Comparison of ENCODE assay signal across 30 cellular contexts in genomic region chr1:9013824-9014223, GRCh38. TPM values are rescaled to one million over a fixed set of nuclear protein-coding genes. Genes with fewer than 3 reads are reported as not detected.
"Had no signal": no experiment of that assay in that cellular context is flagged by ENCODE, and none has a peak within 500 bp of the region (broad histone marks: within the 10 kb centered on the region; RNA-seq: fewer than 3 reads in every experiment).

No MANE protein-coding gene starts in this region.

- H3K36me3 Mint-ChIP-seq: activated CD4-positive, alpha-beta memory T cell treated with anti-CD3 and anti-CD28 coated beads for 36 hours; activated CD8-positive, alpha-beta memory T cell treated with anti-CD3 and anti-CD28 coated beads, Interleukin-2, amount 10 ng/mL, durations not matched to agents 7 days and 5 days; activated naive CD8-positive, alpha-beta T cell treated with anti-CD3 and anti-CD28 coated beads for 36 hours had no signal

- H3K9me3 ChIP-seq: prostate gland, suprapubic skin, transverse colon, vagina had no signal

- H3K4me1 Mint-ChIP-seq: activated naive CD8-positive, alpha-beta T cell treated with anti-CD3 and anti-CD28 coated beads for 36 hours; activated T-helper 17 cell treated with anti-CD3 and anti-CD28 coated beads, Interleukin-2, amount 50 U/mL, for 72 hours; endodermal cell had no signal

- H3K4me3 ChIP-seq: dorsolateral prefrontal cortex, lung, prostate gland, skin epidermis, suprapubic skin, transverse colon, vagina had no signal

- DNase-seq: activated B cell treated with CpG ODN at 0.5 μM for 24 hours; activated CD4-positive, alpha-beta memory T cell treated with anti-CD3 and anti-CD28 coated beads for 36 hours; activated CD4-positive, alpha-beta T cell treated with anti-CD3 and anti-CD28 coated beads for 4 hours; activated CD8-positive, alpha-beta memory T cell treated with anti-CD3 and anti-CD28 coated beads, Interleukin-2, amount 10 ng/mL, durations not matched to agents 7 days and 5 days; activated naive CD4-positive, alpha-beta T cell; activated naive CD8-positive, alpha-beta T cell treated with anti-CD3 and anti-CD28 coated beads for 36 hours; activated T-cell treated with anti-CD3 and anti-CD28 coated beads, Interleukin-2, amount 50 U/mL, for 1 hour; amniotic stem cell; dorsolateral prefrontal cortex; endodermal cell; hypothalamus; midbrain; right cardiac atrium; stimulated activated CD4-positive, alpha-beta T cell treated with anti-CD3 and anti-CD28 coated beads, Interleukin-15, amount 100 ng/mL, for 24 hours; stimulated activated CD4-positive, alpha-beta T cell treated with anti-CD3 and anti-CD28 coated beads, Interleukin-2, amount 100 ng/mL, for 48 hours; stimulated activated naive CD8-positive, alpha-beta T cell treated with anti-CD3 and anti-CD28 coated beads, Interleukin-15, amount 100 ng/mL, for 72 hours; T-helper 9 cell; transverse colon had no signal

- H3K4me1 ChIP-seq: prostate gland, suprapubic skin, vagina had no signal

- H3K4me3 Mint-ChIP-seq: activated B cell treated with CpG ODN at 0.5 μM for 24 hours; activated CD4-positive, alpha-beta memory T cell treated with anti-CD3 and anti-CD28 coated beads for 36 hours; activated CD8-positive, alpha-beta memory T cell treated with anti-CD3 and anti-CD28 coated beads, Interleukin-2, amount 10 ng/mL, durations not matched to agents 7 days and 5 days; activated naive CD8-positive, alpha-beta T cell treated with anti-CD3 and anti-CD28 coated beads for 36 hours; activated T-helper 17 cell treated with anti-CD3 and anti-CD28 coated beads, Interleukin-2, amount 50 U/mL, for 72 hours; endodermal cell; stimulated activated naive CD8-positive, alpha-beta T cell treated with anti-CD3 and anti-CD28 coated beads, Interleukin-15, amount 100 ng/mL, for 72 hours had no signal

- H3K27me3 ChIP-seq: dorsolateral prefrontal cortex, suprapubic skin, transverse colon, vagina had no signal

- H3K9me3 Mint-ChIP-seq: activated B cell treated with CpG ODN at 0.5 μM for 24 hours; activated CD4-positive, alpha-beta memory T cell treated with anti-CD3 and anti-CD28 coated beads for 36 hours; activated naive CD8-positive, alpha-beta T cell treated with anti-CD3 and anti-CD28 coated beads for 36 hours; activated T-helper 17 cell treated with anti-CD3 and anti-CD28 coated beads, Interleukin-2, amount 50 U/mL, for 72 hours; endodermal cell; stimulated activated naive CD8-positive, alpha-beta T cell treated with anti-CD3 and anti-CD28 coated beads, Interleukin-15, amount 100 ng/mL, for 72 hours had no signal

- H3K27ac ChIP-seq: dorsolateral prefrontal cortex, epithelial cell of prostate, prostate gland, skin epidermis, suprapubic skin, transverse colon, vagina had no signal

- H3K36me3 ChIP-seq: prostate gland, suprapubic skin, transverse colon, vagina had no signal

- H3K27me3 Mint-ChIP-seq: activated naive CD8-positive, alpha-beta T cell treated with anti-CD3 and anti-CD28 coated beads for 36 hours had no signal

- H3K27ac Mint-ChIP-seq: activated B cell treated with CpG ODN at 0.5 μM for 24 hours; activated CD4-positive, alpha-beta memory T cell treated with anti-CD3 and anti-CD28 coated beads for 36 hours; activated CD8-positive, alpha-beta memory T cell treated with anti-CD3 and anti-CD28 coated beads, Interleukin-2, amount 10 ng/mL, durations not matched to agents 7 days and 5 days; activated naive CD8-positive, alpha-beta T cell treated with anti-CD3 and anti-CD28 coated beads for 36 hours; activated T-helper 17 cell treated with anti-CD3 and anti-CD28 coated beads, Interleukin-2, amount 50 U/mL, for 72 hours; endodermal cell; stimulated activated naive CD8-positive, alpha-beta T cell treated with anti-CD3 and anti-CD28 coated beads, Interleukin-15, amount 100 ng/mL, for 72 hours had no signal

- ATAC-seq: activated CD8-positive, alpha-beta memory T cell treated with anti-CD3 and anti-CD28 coated beads, Interleukin-2, amount 10 ng/mL, durations not matched to agents 7 days and 5 days; activated T-helper 17 cell treated with anti-CD3 and anti-CD28 coated beads, Interleukin-2, amount 50 U/mL, for 72 hours; left lobe of liver; right cardiac atrium; stimulated activated naive CD8-positive, alpha-beta T cell treated with anti-CD3 and anti-CD28 coated beads, Interleukin-15, amount 100 ng/mL, for 72 hours had no signal

RNA-seq across cellular contexts. Expression of gene SLC2A7, which starts 12.4 kb away (rescaled TPM):
- total RNA-seq: activated B cell treated with CpG ODN at 0.5 μM for 24 hours; activated CD4-positive, alpha-beta memory T cell treated with anti-CD3 and anti-CD28 coated beads for 36 hours; activated CD8-positive, alpha-beta memory T cell treated with anti-CD3 and anti-CD28 coated beads, Interleukin-2, amount 10 ng/mL, durations not matched to agents 7 days and 5 days; activated T-helper 17 cell treated with anti-CD3 and anti-CD28 coated beads, Interleukin-2, amount 50 U/mL, for 72 hours; cardiac septum; endodermal cell; frontal cortex; left lobe of liver; lung; osteocyte; prostate gland; right cardiac atrium; suprapubic skin; transverse colon; vagina had no signal
- polyA plus RNA-seq: neural cell, right cardiac atrium had no signal

RNA-seq across cellular contexts. Expression of gene SLC2A5, which starts 55.6 kb away (rescaled TPM):
- total RNA-seq: activated CD4-positive, alpha-beta memory T cell treated with anti-CD3 and anti-CD28 coated beads for 36 hours; activated CD8-positive, alpha-beta memory T cell treated with anti-CD3 and anti-CD28 coated beads, Interleukin-2, amount 10 ng/mL, durations not matched to agents 7 days and 5 days; endodermal cell; osteocyte had no signal
- polyA plus RNA-seq: neural cell had no signal
